In genomic region chr14:74401504-74402241, GRCh38 we compare ENCODE assay signal across 8 cellular contexts. TPM values are rescaled to one million over a fixed set of nuclear protein-coding genes. Genes with fewer than 3 reads are reported as not detected.
DNase-seq lines count a peak whose midpoint lies in the region; ATAC-seq and TF ChIP-seq lines count a peak whose summit lies in the region.

No MANE protein-coding gene starts in this region.

- H3K4me1 ChIP-seq in GM23338 (ENCODE audit: insufficient read depth) = peaks cover 39% of the 10 kb centered on the region
- H3K4me1 ChIP-seq in right cardiac atrium (ENCODE audit: control insufficient read depth, insufficient read depth, low read length) = peaks cover 4% of the 10 kb centered on the region
- no peaks in the 10 kb centered on the region for H3K4me1 ChIP-seq in A673 (ENCODE audit: insufficient read depth, low read length, poor library complexity, severe bottlenecking)

- H3K79me2 ChIP-seq in GM23338 (replicated peaks; ENCODE audit: insufficient read depth) = no peaks in the 10 kb centered on the region

- peak overlapping the region; percentile 47 for H3K4me3 Mint-ChIP-seq in GM23338
- H3K4me3 Mint-ChIP-seq in activated T-cell treated with anti-CD3 and anti-CD28 coated beads, Interleukin-2, amount 50 U/mL, for 4 hours = peak overlapping the region; percentile 76

- TF ChIP-seq POLR2A in GM15510 (IDR thresholded peaks at IDR 0.05; ENCODE audit: borderline replicate concordance, extremely low read depth, insufficient read length) = peak; percentile 43

- peak overlapping the region; percentile 40 for H3K4me3 ChIP-seq in GM23338
- H3K4me3 ChIP-seq in right cardiac atrium (ENCODE audit: low read length) = peak overlapping the region; percentile 13
- no peak overlapping the region for H3K4me3 ChIP-seq in A673 (ENCODE audit: low read depth, low read length, poor library complexity, severe bottlenecking)

- H3K9me3 Mint-ChIP-seq in GM23338 = no peaks in the 10 kb centered on the region
- H3K9me3 Mint-ChIP-seq in activated T-cell treated with anti-CD3 and anti-CD28 coated beads, Interleukin-2, amount 50 U/mL, for 4 hours = no peaks in the 10 kb centered on the region

- H3K36me3 ChIP-seq in GM23338 (ENCODE audit: insufficient read depth) (no peaks in the 10 kb centered on the region), A673 (ENCODE audit: insufficient read depth, low read length, poor library complexity, severe bottlenecking) (no peaks in the 10 kb centered on the region)

- no peaks in the 10 kb centered on the region for H4K20me1 ChIP-seq in GM23338 (replicated peaks; ENCODE audit: insufficient read depth)

- H3K27ac Mint-ChIP-seq in GM23338 = no peak overlapping the region

- WGBS in right cardiac atrium = 3% methylated on average over 12 of the region's 12 CpGs

- TF ChIP-seq CTCF in GM23338 (conservative IDR thresholded peaks at IDR 0.05; ENCODE audit: low read depth in 2 of 2) (no peak), A673 (conservative IDR thresholded peaks at IDR 0.05; ENCODE audit: low read depth, low read length) (no peak)

- CTCF ChIA-PET in A673 (lab: Charles Lee) = no interaction called here

- POLR2A ChIA-PET in A673 (lab: Charles Lee; ENCODE audit: low non-redundant PET) = no interaction called here

- H3K27ac ChIP-seq in GM23338 (ENCODE audit: low read depth) = peak overlapping the region; percentile 72; the same call in 1 of the 2 replicates
- H3K27ac ChIP-seq in right cardiac atrium (ENCODE audit: low read length) = peak overlapping the region; percentile 15
- no peak overlapping the region for H3K27ac ChIP-seq in A673 (ENCODE audit: low read depth, low read length, poor library complexity, severe bottlenecking)

- H3K27me3 Mint-ChIP-seq in GM23338 (ENCODE audit: insufficient read depth, low read depth, poor library complexity) = peaks cover 16% of the 10 kb centered on the region
- no peaks in the 10 kb centered on the region for H3K27me3 Mint-ChIP-seq in activated T-cell treated with anti-CD3 and anti-CD28 coated beads, Interleukin-2, amount 50 U/mL, for 4 hours (ENCODE audit: low read depth)

- no TSS peak for BruUV-seq in A673 (replicated peaks; lab: Mats Ljungman, UMichigan)

- peaks cover 51% of the 10 kb centered on the region for H3K4me1 Mint-ChIP-seq in GM23338
- H3K4me1 Mint-ChIP-seq in activated T-cell treated with anti-CD3 and anti-CD28 coated beads, Interleukin-2, amount 50 U/mL, for 4 hours (ENCODE audit: low read depth) = peaks cover 33% of the 10 kb centered on the region

- H3K36me3 Mint-ChIP-seq in GM23338 (ENCODE audit: low read depth) = no peaks in the 10 kb centered on the region; the same call in 1 of the 3 replicates
- no peaks in the 10 kb centered on the region for H3K36me3 Mint-ChIP-seq in activated T-cell treated with anti-CD3 and anti-CD28 coated beads, Interleukin-2, amount 50 U/mL, for 4 hours (ENCODE audit: insufficient read depth)

- H3K4me2 ChIP-seq in GM23338 = peak overlapping the region; percentile 77

- H3K27me3 ChIP-seq in GM23338 (ENCODE audit: insufficient read depth) = no peaks in the 10 kb centered on the region
- H3K27me3 ChIP-seq in right cardiac atrium (ENCODE audit: control insufficient read depth, insufficient read depth) = no peaks in the 10 kb centered on the region
- peaks cover 12% of the 10 kb centered on the region for H3K27me3 ChIP-seq in A673 (replicated peaks; ENCODE audit: insufficient read depth, low read depth, low read length, poor library complexity)

- H3K9me3 ChIP-seq in right cardiac atrium (ENCODE audit: control insufficient read depth, low read length) (no peaks in the 10 kb centered on the region), A673 (ENCODE audit: low read depth, low read length, poor library complexity, severe bottlenecking) (no peaks in the 10 kb centered on the region)

- H3K9me2 ChIP-seq in GM23338 (ENCODE audit: insufficient read depth) = no peaks in the 10 kb centered on the region

- peaks cover 21% of the 10 kb centered on the region for H3F3A ChIP-seq in GM23338 (replicated peaks; ENCODE audit: low read depth)

- ATAC-seq in GM23338 = peak; percentile 75
- peak; percentile 91 to 93 for ATAC-seq in activated T-cell treated with anti-CD3 and anti-CD28 coated beads, Interleukin-2, amount 50 U/mL, for 4 hours
- peak; percentile 72 to 83 for ATAC-seq in right cardiac atrium

- intact Hi-C loops in right cardiac atrium (cut with DNase I) = no loop called here
- intact Hi-C loops in A673 (cut with micrococcal nuclease; ENCODE audit: unreplicated experiment) = no loop called here

- DNase-seq in GM23338 (ENCODE audit: low spot score) = peak; percentile 82
- peak; percentile 76 for DNase-seq in NCI-H2171 (lab: John Stamatoyannopoulos, UW)
- DNase-seq in activated T-cell treated with anti-CD3 and anti-CD28 coated beads, Interleukin-2, amount 50 U/mL, for 4 hours = peak; percentile 41
- peak; percentile 32 to 72 (median 71) for DNase-seq in right cardiac atrium
- DNase-seq in stimulated activated CD4-positive, alpha-beta T cell treated with anti-CD3 and anti-CD28 coated beads, Interleukin-15, amount 100 ng/mL, for 1 hour (ENCODE audit: low read depth in 1 of 2, low spot score in 1 of 2) = peak; percentile 29 to 37
- no peak for DNase-seq in GDM1 (lab: John Stamatoyannopoulos, UW)
- DNase-seq in A673 (ENCODE audit: low spot score) = no peak

- peak overlapping the region; percentile 97 for H2AFZ ChIP-seq in GM23338

TF ChIP-seq in GM23338, 12 proteins besides CTCF, POLR2A, EP300 and RAD21 (continues in another document):
- no peak for TF ChIP-seq ETS1 (IDR thresholded peaks at IDR 0.05)
- TF ChIP-seq POLR2AphosphoS5 (IDR thresholded peaks at IDR 0.05; ENCODE audit: low read depth) = peak; percentile 20; the same call in 1 of the 2 replicates
- no peak for TF ChIP-seq NANOG (IDR thresholded peaks at IDR 0.05; ENCODE audit: borderline replicate concordance)
- no peak for TF ChIP-seq JUNB (IDR thresholded peaks at IDR 0.05; ENCODE audit: unreplicated experiment)

RNA-seq across cellular contexts. Expression of gene SYNDIG1L, which starts 24.3 kb away (rescaled TPM):
- total RNA-seq in GM23338 (2014; rRNA removed; shearing (Covaris generic)) = 1.6 and 2.1 TPM in 2 replicates
- polyA plus RNA-seq in GM23338 (2016; fragmentation: Nextera tagmentation; extraction: Ambion mirVana) (0.65 and 1.4 TPM in 2 replicates), right cardiac atrium (0.07 TPM)
- total RNA-seq in activated T-cell treated with anti-CD3 and anti-CD28 coated beads, Interleukin-2, amount 50 U/mL, for 4 hours = not detected
- total RNA-seq in right cardiac atrium (under 1 TPM in 2 of 4 donors, not detected in 2; 0.09 to 0.28 TPM), A673 (2021) (not detected in 2 replicates)

RNA-seq across cellular contexts. Expression of gene VRTN, which starts 53.4 kb away (rescaled TPM):
- total RNA-seq in GM23338 (2014; rRNA removed; shearing (Covaris generic)) = 129 and 143 TPM in 2 replicates
- polyA plus RNA-seq in GM23338 (2016; fragmentation: Nextera tagmentation; extraction: Ambion mirVana) (63.9 and 68.5 TPM in 2 replicates), right cardiac atrium (not detected)
- total RNA-seq in activated T-cell treated with anti-CD3 and anti-CD28 coated beads, Interleukin-2, amount 50 U/mL, for 4 hours = under 1 TPM in 1 of 3 donors, not detected in 2; 0.08 TPM
- total RNA-seq in right cardiac atrium (not detected), A673 (2021) (not detected in 2 replicates)

Comparison
In these comparisons a context has a peak if more than half of its experiments do, and no peak if none do; other contexts are left out.
1. DNase-seq: peak in GM23338 (single experiment), NCI-H2171 (single experiment), activated T-cell treated with anti-CD3 and anti-CD28 coated beads, Interleukin-2, amount 50 U/mL, for 4 hours (single experiment), right cardiac atrium (3 of 3) and stimulated activated CD4-positive, alpha-beta T cell treated with anti-CD3 and anti-CD28 coated beads, Interleukin-15, amount 100 ng/mL, for 1 hour (2 of 2); none in GDM1 (single experiment) and A673 (single experiment).
2. RNA of gene VRTN, which starts 53.4 kb away (total RNA-seq): 129 to 143 TPM in GM23338; 0.08 TPM in activated T-cell treated with anti-CD3 and anti-CD28 coated beads, Interleukin-2, amount 50 U/mL, for 4 hours, not detected in right cardiac atrium and not detected in A673; every median in the first group is over 100 times any median in the second.
3. Peak in every context shown above with its lines, with median percentiles within 50 percentile points of each other: ATAC-seq.